ENCODE assay signal across 1 cellular context in the genomic region with DNA sequence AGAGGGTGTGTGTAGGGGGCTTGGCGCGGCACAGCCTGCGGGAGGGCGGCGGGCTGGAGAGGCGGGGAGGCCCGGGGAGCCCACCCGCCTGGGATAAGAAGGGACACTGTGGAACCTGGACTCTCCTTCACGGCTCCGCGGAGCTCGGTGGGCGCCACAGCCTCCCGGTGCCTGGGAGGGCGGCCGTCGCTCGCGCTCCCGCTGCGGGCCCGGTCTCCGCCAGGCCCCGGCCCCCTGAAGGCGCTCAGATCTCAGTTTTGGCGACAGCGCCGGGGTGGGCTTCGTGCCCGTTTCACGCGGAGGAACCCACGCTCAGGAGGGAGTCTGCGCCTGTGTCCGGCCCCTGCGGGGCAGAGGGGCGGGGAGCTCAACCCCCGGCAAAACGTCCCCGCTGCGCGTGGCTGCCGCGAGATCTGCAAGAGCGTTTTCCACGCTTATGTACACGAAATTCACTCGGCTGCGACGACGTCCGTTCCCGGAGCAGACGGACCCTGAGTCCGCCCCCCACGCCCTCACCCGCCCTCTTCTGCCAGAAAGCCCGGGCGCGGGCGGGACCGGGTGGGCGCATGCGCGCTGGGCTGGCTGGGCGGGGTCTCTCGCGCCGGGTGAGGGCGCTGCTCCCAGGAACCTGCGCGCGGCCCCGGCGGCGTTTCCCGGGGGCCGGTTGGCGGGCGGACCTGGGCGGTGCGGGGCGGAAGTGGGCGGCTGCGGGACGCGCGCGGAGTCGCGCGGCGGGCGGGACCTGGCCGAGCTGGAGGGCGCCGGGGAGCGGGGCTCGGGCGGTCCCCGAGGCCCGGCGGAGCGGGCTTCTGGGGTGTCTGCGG.
TF ChIP-seq lines count a peak whose summit lies in the region.

A gene (plus strand): TSS at position 704 of the 824 bp plus-strand sequence.

TF ChIP-seq in WTC11, 78 proteins besides CTCF, POLR2A, EP300 and RAD21 (continued from another document and continues in another):
- TF ChIP-seq, protein P1, sequence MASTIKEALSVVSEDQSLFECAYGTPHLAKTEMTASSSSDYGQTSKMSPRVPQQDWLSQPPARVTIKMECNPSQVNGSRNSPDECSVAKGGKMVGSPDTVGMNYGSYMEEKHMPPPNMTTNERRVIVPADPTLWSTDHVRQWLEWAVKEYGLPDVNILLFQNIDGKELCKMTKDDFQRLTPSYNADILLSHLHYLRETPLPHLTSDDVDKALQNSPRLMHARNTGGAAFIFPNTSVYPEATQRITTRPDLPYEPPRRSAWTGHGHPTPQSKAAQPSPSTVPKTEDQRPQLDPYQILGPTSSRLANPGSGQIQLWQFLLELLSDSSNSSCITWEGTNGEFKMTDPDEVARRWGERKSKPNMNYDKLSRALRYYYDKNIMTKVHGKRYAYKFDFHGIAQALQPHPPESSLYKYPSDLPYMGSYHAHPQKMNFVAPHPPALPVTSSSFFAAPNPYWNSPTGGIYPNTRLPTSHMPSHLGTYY (CRISPR knock-in tag; IDR thresholded peaks at IDR 0.05), result no peak
- TF ChIP-seq, protein P2, sequence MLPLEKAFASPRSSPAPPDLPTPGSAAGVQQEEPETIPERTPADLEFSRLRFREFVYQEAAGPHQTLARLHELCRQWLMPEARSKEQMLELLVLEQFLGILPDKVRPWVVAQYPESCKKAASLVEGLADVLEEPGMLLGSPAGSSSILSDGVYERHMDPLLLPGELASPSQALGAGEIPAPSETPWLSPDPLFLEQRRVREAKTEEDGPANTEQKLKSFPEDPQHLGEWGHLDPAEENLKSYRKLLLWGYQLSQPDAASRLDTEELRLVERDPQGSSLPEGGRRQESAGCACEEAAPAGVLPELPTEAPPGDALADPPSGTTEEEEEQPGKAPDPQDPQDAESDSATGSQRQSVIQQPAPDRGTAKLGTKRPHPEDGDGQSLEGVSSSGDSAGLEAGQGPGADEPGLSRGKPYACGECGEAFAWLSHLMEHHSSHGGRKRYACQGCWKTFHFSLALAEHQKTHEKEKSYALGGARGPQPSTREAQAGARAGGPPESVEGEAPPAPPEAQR (CRISPR knock-in tag; IDR thresholded peaks at IDR 0.05), result no peak
- no peak for TF ChIP-seq FOXP1 (CRISPR knock-in tag; IDR thresholded peaks at IDR 0.05; ENCODE audit: borderline replicate concordance)
- TF ChIP-seq, protein P3, sequence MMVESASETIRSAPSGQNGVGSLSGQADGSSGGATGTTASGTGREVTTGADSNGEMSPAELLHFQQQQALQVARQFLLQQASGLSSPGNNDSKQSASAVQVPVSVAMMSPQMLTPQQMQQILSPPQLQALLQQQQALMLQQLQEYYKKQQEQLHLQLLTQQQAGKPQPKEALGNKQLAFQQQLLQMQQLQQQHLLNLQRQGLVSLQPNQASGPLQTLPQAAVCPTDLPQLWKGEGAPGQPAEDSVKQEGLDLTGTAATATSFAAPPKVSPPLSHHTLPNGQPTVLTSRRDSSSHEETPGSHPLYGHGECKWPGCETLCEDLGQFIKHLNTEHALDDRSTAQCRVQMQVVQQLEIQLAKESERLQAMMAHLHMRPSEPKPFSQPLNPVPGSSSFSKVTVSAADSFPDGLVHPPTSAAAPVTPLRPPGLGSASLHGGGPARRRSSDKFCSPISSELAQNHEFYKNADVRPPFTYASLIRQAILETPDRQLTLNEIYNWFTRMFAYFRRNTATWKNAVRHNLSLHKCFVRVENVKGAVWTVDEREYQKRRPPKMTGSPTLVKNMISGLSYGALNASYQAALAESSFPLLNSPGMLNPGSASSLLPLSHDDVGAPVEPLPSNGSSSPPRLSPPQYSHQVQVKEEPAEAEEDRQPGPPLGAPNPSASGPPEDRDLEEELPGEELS (CRISPR knock-in tag; IDR thresholded peaks at IDR 0.05), result no peak
- no peak for TF ChIP-seq ESRRA (CRISPR knock-in tag; IDR thresholded peaks at IDR 0.05; ENCODE audit: borderline replicate concordance)
- TF ChIP-seq ZBTB21 (CRISPR knock-in tag; IDR thresholded peaks at IDR 0.05; ENCODE audit: borderline replicate concordance), result peak; percentile 52; the same call in 1 of the 2 replicates
- TF ChIP-seq ETV6 (CRISPR knock-in tag; IDR thresholded peaks at IDR 0.05), result peak; percentile 42; the same call in 1 of the 2 replicates
- TF ChIP-seq NFATC4 (CRISPR knock-in tag; IDR thresholded peaks at IDR 0.05), result no peak
- TF ChIP-seq, protein P4, sequence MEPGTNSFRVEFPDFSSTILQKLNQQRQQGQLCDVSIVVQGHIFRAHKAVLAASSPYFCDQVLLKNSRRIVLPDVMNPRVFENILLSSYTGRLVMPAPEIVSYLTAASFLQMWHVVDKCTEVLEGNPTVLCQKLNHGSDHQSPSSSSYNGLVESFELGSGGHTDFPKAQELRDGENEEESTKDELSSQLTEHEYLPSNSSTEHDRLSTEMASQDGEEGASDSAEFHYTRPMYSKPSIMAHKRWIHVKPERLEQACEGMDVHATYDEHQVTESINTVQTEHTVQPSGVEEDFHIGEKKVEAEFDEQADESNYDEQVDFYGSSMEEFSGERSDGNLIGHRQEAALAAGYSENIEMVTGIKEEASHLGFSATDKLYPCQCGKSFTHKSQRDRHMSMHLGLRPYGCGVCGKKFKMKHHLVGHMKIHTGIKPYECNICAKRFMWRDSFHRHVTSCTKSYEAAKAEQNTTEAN (CRISPR knock-in tag; IDR thresholded peaks at IDR 0.05), result no peak; the same call in 1 of the 2 replicates
- TF ChIP-seq, protein P5, sequence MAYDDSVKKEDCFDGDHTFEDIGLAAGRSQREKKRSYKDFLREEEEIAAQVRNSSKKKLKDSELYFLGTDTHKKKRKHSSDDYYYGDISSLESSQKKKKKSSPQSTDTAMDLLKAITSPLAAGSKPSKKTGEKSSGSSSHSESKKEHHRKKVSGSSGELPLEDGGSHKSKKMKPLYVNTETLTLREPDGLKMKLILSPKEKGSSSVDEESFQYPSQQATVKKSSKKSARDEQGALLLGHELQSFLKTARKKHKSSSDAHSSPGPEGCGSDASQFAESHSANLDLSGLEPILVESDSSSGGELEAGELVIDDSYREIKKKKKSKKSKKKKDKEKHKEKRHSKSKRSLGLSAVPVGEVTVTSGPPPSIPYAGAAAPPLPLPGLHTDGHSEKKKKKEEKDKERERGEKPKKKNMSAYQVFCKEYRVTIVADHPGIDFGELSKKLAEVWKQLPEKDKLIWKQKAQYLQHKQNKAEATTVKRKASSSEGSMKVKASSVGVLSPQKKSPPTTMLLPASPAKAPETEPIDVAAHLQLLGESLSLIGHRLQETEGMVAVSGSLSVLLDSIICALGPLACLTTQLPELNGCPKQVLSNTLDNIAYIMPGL (CRISPR knock-in tag; IDR thresholded peaks at IDR 0.05), result peak; percentile 76; the same call in 1 of the 2 replicates
- TF ChIP-seq SMAD4 (CRISPR knock-in tag; IDR thresholded peaks at IDR 0.05), result no peak
- TF ChIP-seq NFE2L1 (CRISPR knock-in tag; IDR thresholded peaks at IDR 0.05), result no peak
- TF ChIP-seq OVOL2 (CRISPR knock-in tag; IDR thresholded peaks at IDR 0.05; ENCODE audit: borderline replicate concordance), result no peak
- TF ChIP-seq MXD4 (CRISPR knock-in tag; IDR thresholded peaks at IDR 0.05; ENCODE audit: borderline replicate concordance), result no peak
- no peak for TF ChIP-seq KAT7 (CRISPR knock-in tag; IDR thresholded peaks at IDR 0.05; ENCODE audit: borderline replicate concordance)
- TF ChIP-seq, protein P6, sequence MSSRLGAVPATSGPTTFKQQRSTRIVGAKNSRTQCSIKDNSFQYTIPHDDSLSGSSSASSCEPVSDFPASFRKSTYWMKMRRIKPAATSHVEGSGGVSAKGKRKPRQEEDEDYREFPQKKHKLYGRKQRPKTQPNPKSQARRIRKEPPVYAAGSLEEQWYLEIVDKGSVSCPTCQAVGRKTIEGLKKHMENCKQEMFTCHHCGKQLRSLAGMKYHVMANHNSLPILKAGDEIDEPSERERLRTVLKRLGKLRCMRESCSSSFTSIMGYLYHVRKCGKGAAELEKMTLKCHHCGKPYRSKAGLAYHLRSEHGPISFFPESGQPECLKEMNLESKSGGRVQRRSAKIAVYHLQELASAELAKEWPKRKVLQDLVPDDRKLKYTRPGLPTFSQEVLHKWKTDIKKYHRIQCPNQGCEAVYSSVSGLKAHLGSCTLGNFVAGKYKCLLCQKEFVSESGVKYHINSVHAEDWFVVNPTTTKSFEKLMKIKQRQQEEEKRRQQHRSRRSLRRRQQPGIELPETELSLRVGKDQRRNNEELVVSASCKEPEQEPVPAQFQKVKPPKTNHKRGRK (CRISPR knock-in tag; IDR thresholded peaks at IDR 0.05; ENCODE audit: borderline replicate concordance), result no peak
- no peak for TF ChIP-seq EMX1 (CRISPR knock-in tag; IDR thresholded peaks at IDR 0.05)
- TF ChIP-seq, protein P7, sequence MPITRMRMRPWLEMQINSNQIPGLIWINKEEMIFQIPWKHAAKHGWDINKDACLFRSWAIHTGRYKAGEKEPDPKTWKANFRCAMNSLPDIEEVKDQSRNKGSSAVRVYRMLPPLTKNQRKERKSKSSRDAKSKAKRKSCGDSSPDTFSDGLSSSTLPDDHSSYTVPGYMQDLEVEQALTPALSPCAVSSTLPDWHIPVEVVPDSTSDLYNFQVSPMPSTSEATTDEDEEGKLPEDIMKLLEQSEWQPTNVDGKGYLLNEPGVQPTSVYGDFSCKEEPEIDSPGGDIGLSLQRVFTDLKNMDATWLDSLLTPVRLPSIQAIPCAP (CRISPR knock-in tag; IDR thresholded peaks at IDR 0.05), result no peak
- no peak for TF ChIP-seq ZNF396 (CRISPR knock-in tag; IDR thresholded peaks at IDR 0.05; ENCODE audit: borderline replicate concordance)
- TF ChIP-seq CBFB (CRISPR knock-in tag; IDR thresholded peaks at IDR 0.05; ENCODE audit: low read depth), result no peak
- no peak for TF ChIP-seq ZNF423 (CRISPR knock-in tag; IDR thresholded peaks at IDR 0.05)
- TF ChIP-seq RORB (CRISPR knock-in tag; IDR thresholded peaks at IDR 0.05), result no peak
- TF ChIP-seq, protein P8, sequence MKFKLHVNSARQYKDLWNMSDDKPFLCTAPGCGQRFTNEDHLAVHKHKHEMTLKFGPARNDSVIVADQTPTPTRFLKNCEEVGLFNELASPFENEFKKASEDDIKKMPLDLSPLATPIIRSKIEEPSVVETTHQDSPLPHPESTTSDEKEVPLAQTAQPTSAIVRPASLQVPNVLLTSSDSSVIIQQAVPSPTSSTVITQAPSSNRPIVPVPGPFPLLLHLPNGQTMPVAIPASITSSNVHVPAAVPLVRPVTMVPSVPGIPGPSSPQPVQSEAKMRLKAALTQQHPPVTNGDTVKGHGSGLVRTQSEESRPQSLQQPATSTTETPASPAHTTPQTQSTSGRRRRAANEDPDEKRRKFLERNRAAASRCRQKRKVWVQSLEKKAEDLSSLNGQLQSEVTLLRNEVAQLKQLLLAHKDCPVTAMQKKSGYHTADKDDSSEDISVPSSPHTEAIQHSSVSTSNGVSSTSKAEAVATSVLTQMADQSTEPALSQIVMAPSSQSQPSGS (CRISPR knock-in tag; IDR thresholded peaks at IDR 0.05; ENCODE audit: borderline replicate concordance, low read depth), result no peak
- TF ChIP-seq ZNF263 (CRISPR knock-in tag; IDR thresholded peaks at IDR 0.05; ENCODE audit: low read depth), result no peak
- TF ChIP-seq, protein P9, sequence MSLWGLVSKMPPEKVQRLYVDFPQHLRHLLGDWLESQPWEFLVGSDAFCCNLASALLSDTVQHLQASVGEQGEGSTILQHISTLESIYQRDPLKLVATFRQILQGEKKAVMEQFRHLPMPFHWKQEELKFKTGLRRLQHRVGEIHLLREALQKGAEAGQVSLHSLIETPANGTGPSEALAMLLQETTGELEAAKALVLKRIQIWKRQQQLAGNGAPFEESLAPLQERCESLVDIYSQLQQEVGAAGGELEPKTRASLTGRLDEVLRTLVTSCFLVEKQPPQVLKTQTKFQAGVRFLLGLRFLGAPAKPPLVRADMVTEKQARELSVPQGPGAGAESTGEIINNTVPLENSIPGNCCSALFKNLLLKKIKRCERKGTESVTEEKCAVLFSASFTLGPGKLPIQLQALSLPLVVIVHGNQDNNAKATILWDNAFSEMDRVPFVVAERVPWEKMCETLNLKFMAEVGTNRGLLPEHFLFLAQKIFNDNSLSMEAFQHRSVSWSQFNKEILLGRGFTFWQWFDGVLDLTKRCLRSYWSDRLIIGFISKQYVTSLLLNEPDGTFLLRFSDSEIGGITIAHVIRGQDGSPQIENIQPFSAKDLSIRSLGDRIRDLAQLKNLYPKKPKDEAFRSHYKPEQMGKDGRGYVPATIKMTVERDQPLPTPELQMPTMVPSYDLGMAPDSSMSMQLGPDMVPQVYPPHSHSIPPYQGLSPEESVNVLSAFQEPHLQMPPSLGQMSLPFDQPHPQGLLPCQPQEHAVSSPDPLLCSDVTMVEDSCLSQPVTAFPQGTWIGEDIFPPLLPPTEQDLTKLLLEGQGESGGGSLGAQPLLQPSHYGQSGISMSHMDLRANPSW (CRISPR knock-in tag; conservative IDR thresholded peaks at IDR 0.05; ENCODE audit: low read depth), result no peak
- TF ChIP-seq JAZF1 (CRISPR knock-in tag; IDR thresholded peaks at IDR 0.05), result no peak
- TF ChIP-seq, protein P10, sequence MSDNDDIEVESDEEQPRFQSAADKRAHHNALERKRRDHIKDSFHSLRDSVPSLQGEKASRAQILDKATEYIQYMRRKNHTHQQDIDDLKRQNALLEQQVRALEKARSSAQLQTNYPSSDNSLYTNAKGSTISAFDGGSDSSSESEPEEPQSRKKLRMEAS (CRISPR knock-in tag; IDR thresholded peaks at IDR 0.05), result no peak
- no peak for TF ChIP-seq PRRX2 (CRISPR knock-in tag; IDR thresholded peaks at IDR 0.05)
- TF ChIP-seq, protein P11, sequence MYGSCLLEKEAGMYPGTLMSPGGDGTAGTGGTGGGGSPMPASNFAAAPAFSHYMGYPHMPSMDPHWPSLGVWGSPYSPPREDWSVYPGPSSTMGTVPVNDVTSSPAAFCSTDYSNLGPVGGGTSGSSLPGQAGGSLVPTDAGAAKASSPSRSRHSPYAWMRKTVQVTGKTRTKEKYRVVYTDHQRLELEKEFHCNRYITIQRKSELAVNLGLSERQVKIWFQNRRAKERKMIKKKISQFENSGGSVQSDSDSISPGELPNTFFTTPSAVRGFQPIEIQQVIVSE (CRISPR knock-in tag; IDR thresholded peaks at IDR 0.05; ENCODE audit: borderline replicate concordance), result no peak
- TF ChIP-seq ZNF317 (CRISPR knock-in tag; IDR thresholded peaks at IDR 0.05; ENCODE audit: borderline replicate concordance, low read depth), result no peak
- TF ChIP-seq, protein P12, sequence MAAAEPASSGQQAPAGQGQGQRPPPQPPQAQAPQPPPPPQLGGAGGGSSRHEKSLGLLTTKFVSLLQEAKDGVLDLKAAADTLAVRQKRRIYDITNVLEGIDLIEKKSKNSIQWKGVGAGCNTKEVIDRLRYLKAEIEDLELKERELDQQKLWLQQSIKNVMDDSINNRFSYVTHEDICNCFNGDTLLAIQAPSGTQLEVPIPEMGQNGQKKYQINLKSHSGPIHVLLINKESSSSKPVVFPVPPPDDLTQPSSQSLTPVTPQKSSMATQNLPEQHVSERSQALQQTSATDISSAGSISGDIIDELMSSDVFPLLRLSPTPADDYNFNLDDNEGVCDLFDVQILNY (CRISPR knock-in tag; IDR thresholded peaks at IDR 0.05), result 0 out of 2 replicates have a peak, but pooled peaks have one; percentile 45
- TF ChIP-seq ZNF416 (CRISPR knock-in tag; IDR thresholded peaks at IDR 0.05), result no peak
- no peak for TF ChIP-seq ZNF671 (CRISPR knock-in tag; IDR thresholded peaks at IDR 0.05)
- no peak for TF ChIP-seq ZNF138 (CRISPR knock-in tag; conservative IDR thresholded peaks at IDR 0.05)
- no peak for TF ChIP-seq TEAD1 (CRISPR knock-in tag; IDR thresholded peaks at IDR 0.05)
- no peak for TF ChIP-seq SMAD3 (CRISPR knock-in tag; IDR thresholded peaks at IDR 0.05; ENCODE audit: borderline replicate concordance)
